In the genomic region with DNA sequence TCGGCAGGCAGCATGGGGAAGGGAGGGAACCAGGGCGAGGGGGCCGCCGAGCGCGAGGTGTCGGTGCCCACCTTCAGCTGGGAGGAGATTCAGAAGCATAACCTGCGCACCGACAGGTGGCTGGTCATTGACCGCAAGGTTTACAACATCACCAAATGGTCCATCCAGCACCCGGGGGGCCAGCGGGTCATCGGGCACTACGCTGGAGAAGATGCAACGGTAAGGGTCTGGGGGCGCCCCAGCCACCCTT, we compare ENCODE assay signal across 8 cellular contexts. TPM values are rescaled to one million over a fixed set of nuclear protein-coding genes. Genes with fewer than 3 reads are reported as not detected.
DNase-seq lines count a peak whose midpoint lies in the region; ATAC-seq and TF ChIP-seq lines count a peak whose summit lies in the region.

No MANE protein-coding gene starts in this region.

- H3K4me2 ChIP-seq in neuronal stem cell (ENCODE audit: insufficient read depth, low read length, poor library complexity, severe bottlenecking) = peak overlapping the region; percentile 78

- H3K9me3 ChIP-seq in Caco-2 = no peaks in the 10 kb centered on the region
- H3K9me3 ChIP-seq in neuronal stem cell (replicated peaks in 1 of 2; ENCODE audit: control insufficient read depth in 2 of 2, insufficient read depth in 1 of 2, low read depth in 1 of 2, low read length in 2 of 2) = no peaks in the 10 kb centered on the region

- H4K91ac ChIP-seq in neuronal stem cell (ENCODE audit: low read depth, low read length, poor library complexity) = peak overlapping the region; percentile 98

- peak overlapping the region; percentile 100 for H2AK5ac ChIP-seq in neuronal stem cell (ENCODE audit: low read depth, low read length)

- H3K4me1 ChIP-seq in Caco-2 (peaks cover 24% of the 10 kb centered on the region; the same call in 1 of the 2 replicates), neuronal stem cell (ENCODE audit: control insufficient read depth in 2 of 2, insufficient read depth in 1 of 2, low read depth in 1 of 2, low read length in 2 of 2) (peaks cover 32 to 46% of the 10 kb centered on the region in 2 donors)

- peak overlapping the region; percentile 100 for H3K27ac ChIP-seq in neuronal stem cell (replicated peaks; ENCODE audit: low read length)

- peak overlapping the region; percentile 97 for H3K23ac ChIP-seq in neuronal stem cell (ENCODE audit: low read depth, low read length, poor library complexity)

- H3K27me3 Mint-ChIP-seq in Caco-2 (ENCODE audit: insufficient read depth, unreplicated experiment) = no peaks in the 10 kb centered on the region
- peaks cover 5% of the 10 kb centered on the region for H3K27me3 Mint-ChIP-seq in IgD-negative memory B cell
- peaks cover 4 to 7% of the 10 kb centered on the region in 2 donors for H3K27me3 Mint-ChIP-seq in effector memory CD8-positive, alpha-beta T cell

- POLR2A ChIA-PET in Caco-2 (lab: Charles Lee) = interaction anchor here (1.4 kb wide), 1 partner anchor 13 kb away, joined by 4 read pairs; no protein-coding TSS in a partner anchor

- WGBS in neuronal stem cell (ENCODE audit: extremely low coverage in 2 of 2, insufficient read length in 2 of 2, insufficient replicate concordance in 1 of 2), 2 donors = no CpG with 5 or more reads among the region's 16 CpGs

- peak overlapping the region; percentile 100 for H2BK5ac ChIP-seq in neuronal stem cell (ENCODE audit: low read length)

- BruUV-seq in Caco-2 (replicated peaks; lab: Mats Ljungman, UMichigan) = no TSS peak

- H3K9ac ChIP-seq in neuronal stem cell (ENCODE audit: low read depth, low read length, poor library complexity) = peak overlapping the region; percentile 100

- H2AFZ ChIP-seq in neuronal stem cell (ENCODE audit: low read length) = peak overlapping the region; percentile 78

- H3K27ac Mint-ChIP-seq in Caco-2 (ENCODE audit: unreplicated experiment) (peak overlapping the region; percentile 39), IgD-negative memory B cell (no peak overlapping the region)
- H3K27ac Mint-ChIP-seq in effector memory CD8-positive, alpha-beta T cell = peak overlapping the region; percentile 30 to 82

- H3K4me3 Mint-ChIP-seq in Caco-2 (ENCODE audit: unreplicated experiment) (peak overlapping the region; percentile 86), IgD-negative memory B cell (peak overlapping the region; percentile 32 to 90 (median 83))
- peak overlapping the region; percentile 87 to 91 for H3K4me3 Mint-ChIP-seq in effector memory CD8-positive, alpha-beta T cell

- peak overlapping the region; percentile 99 for H3K14ac ChIP-seq in neuronal stem cell (ENCODE audit: low read length)

- intact Hi-C loops in Caco-2 (cut with micrococcal nuclease; ENCODE audit: unreplicated experiment) = no loop called here

- H3K36me3 ChIP-seq in Caco-2 (ENCODE audit: control insufficient read depth, insufficient read depth, low read length) (no peaks in the 10 kb centered on the region), neuronal stem cell (replicated peaks in 1 of 2; ENCODE audit: control insufficient read depth in 2 of 2, insufficient read depth in 2 of 2, low read length in 2 of 2) (peaks cover 22 to 46% of the 10 kb centered on the region in 2 donors)

- H3K4me1 Mint-ChIP-seq in Caco-2 (ENCODE audit: low read depth, unreplicated experiment) (peaks cover 8% of the 10 kb centered on the region), IgD-negative memory B cell (peaks cover 6 to 7% (median 6%) of the 10 kb centered on the region in 3 donors)
- H3K4me1 Mint-ChIP-seq in effector memory CD8-positive, alpha-beta T cell (ENCODE audit: low read depth in 2 of 2) = peaks cover 16 to 28% of the 10 kb centered on the region in 2 donors

- no peaks in the 10 kb centered on the region for H3K27me3 ChIP-seq in Caco-2 (replicated peaks; ENCODE audit: control insufficient read depth, insufficient read depth, low read length)
- H3K27me3 ChIP-seq in neuronal stem cell (ENCODE audit: control insufficient read depth in 3 of 3, insufficient read depth in 3 of 3, low read depth in 1 of 3, low read length in 3 of 3) = no peaks in the 10 kb centered on the region

- DNase-seq in Caco-2 (no peak), neuronal stem cell (ENCODE audit: low spot score) (no peak), NCI-H2171 treated with DMSO at 0.1 percent for 48 hours (lab: John Stamatoyannopoulos, UW) (no peak), NCI-H2029 (lab: John Stamatoyannopoulos, UW) (no peak)
- no peak for DNase-seq in effector memory CD8-positive, alpha-beta T cell
- no peak for DNase-seq in stimulated activated CD4-positive, alpha-beta T cell treated with anti-CD3 and anti-CD28 coated beads, Interleukin-1b, Interleukin-23, amount 100 ng/mL, for 48 hours

- peak overlapping the region; percentile 82 for H2BK12ac ChIP-seq in neuronal stem cell (ENCODE audit: low read length)

- H3K4ac ChIP-seq in neuronal stem cell (ENCODE audit: low read length) = peak overlapping the region; percentile 99

- TF ChIP-seq CTCF in Caco-2 (IDR thresholded peaks at IDR 0.05; ENCODE audit: insufficient read depth in 1 of 2, low read depth in 1 of 2, low read length in 1 of 2, severe bottlenecking in 1 of 2, unreplicated experiment in 1 of 2) = no peak

- peak overlapping the region; percentile 95 for H2BK15ac ChIP-seq in neuronal stem cell (ENCODE audit: low read length)

- no peak for ATAC-seq in effector memory CD8-positive, alpha-beta T cell (replicated peaks)
- ATAC-seq in HG03565 (IDR thresholded peaks at IDR 0.05; ENCODE audit: unreplicated experiment) = no peak

- H3K9me3 Mint-ChIP-seq in Caco-2 (ENCODE audit: unreplicated experiment) (no peaks in the 10 kb centered on the region), IgD-negative memory B cell (no peaks in the 10 kb centered on the region)
- H3K9me3 Mint-ChIP-seq in effector memory CD8-positive, alpha-beta T cell = no peaks in the 10 kb centered on the region

- peaks cover 6% of the 10 kb centered on the region for H3K36me3 Mint-ChIP-seq in Caco-2 (ENCODE audit: insufficient read depth, unreplicated experiment)
- H3K36me3 Mint-ChIP-seq in IgD-negative memory B cell = peaks cover 2% of the 10 kb centered on the region
- no peaks in the 10 kb centered on the region for H3K36me3 Mint-ChIP-seq in effector memory CD8-positive, alpha-beta T cell (ENCODE audit: insufficient read depth)

- H2BK120ac ChIP-seq in neuronal stem cell (ENCODE audit: low read depth, low read length) = peak overlapping the region; percentile 95

- no peak overlapping the region for H4K8ac ChIP-seq in neuronal stem cell (ENCODE audit: low read depth, low read length)

- peaks cover 8% of the 10 kb centered on the region for H3K79me1 ChIP-seq in neuronal stem cell (ENCODE audit: low read depth, low read length)

- H3K18ac ChIP-seq in neuronal stem cell (ENCODE audit: low read length) = peak overlapping the region; percentile 100

- peak overlapping the region; percentile 64 for H3K4me3 ChIP-seq in Caco-2 (ENCODE audit: low read depth, low read length)
- peak overlapping the region; percentile 88 to 100 for H3K4me3 ChIP-seq in neuronal stem cell (ENCODE audit: low read length in 2 of 2)

- CTCF ChIA-PET in Caco-2 (lab: Charles Lee) = interaction anchor here (1.1 to 1.9 kb wide), 2 partner anchors 12 to 44 kb away, joined by 3 to 7 read pairs; a partner anchor contains a TSS

RNA-seq across cellular contexts. Expression of a gene that starts 0.2 kb away (rescaled TPM):
- 30.6 and 36.3 TPM in 2 replicates for total RNA-seq in Caco-2 (2022)
- 0.63 TPM for polyA plus RNA-seq in IgD-negative memory B cell
- polyA plus RNA-seq in neuronal stem cell (2013, experiment 1 of 2) = 515 TPM
- 508 TPM for polyA plus RNA-seq in neuronal stem cell (2013, experiment 2 of 2)

RNA-seq across cellular contexts. Expression of a gene that starts 11.5 kb away (rescaled TPM):
- 108 and 116 TPM in 2 replicates for total RNA-seq in Caco-2 (2022)
- polyA plus RNA-seq in IgD-negative memory B cell = 1.6 TPM
- polyA plus RNA-seq in neuronal stem cell (2013, experiment 1 of 2) = 171 TPM
- polyA plus RNA-seq in neuronal stem cell (2013, experiment 2 of 2) = 174 TPM

RNA-seq across cellular contexts. Expression of a gene that starts 35.6 kb away (rescaled TPM):
- 83.4 and 86.1 TPM in 2 replicates for total RNA-seq in Caco-2 (2022)
- polyA plus RNA-seq in IgD-negative memory B cell = 12.6 TPM
- polyA plus RNA-seq in neuronal stem cell (2013, experiment 1 of 2) = 30.6 TPM
- 31.0 TPM for polyA plus RNA-seq in neuronal stem cell (2013, experiment 2 of 2)

RNA-seq across cellular contexts. Expression of a gene that starts 35.9 kb away (rescaled TPM):
- 190 and 197 TPM in 2 replicates for total RNA-seq in Caco-2 (2022)
- polyA plus RNA-seq in IgD-negative memory B cell = 210 TPM
- polyA plus RNA-seq in neuronal stem cell (2013, experiment 1 of 2) = 258 TPM
- polyA plus RNA-seq in neuronal stem cell (2013, experiment 2 of 2) = 242 TPM

Comparison
In these comparisons a context has a peak if more than half of its experiments do, and no peak if none do; other contexts are left out.
1. H3K27ac Mint-ChIP-seq: peak in Caco-2 (single experiment) and effector memory CD8-positive, alpha-beta T cell (2 of 2); none in IgD-negative memory B cell (0 of 3).
2. Peak in every context shown above with its lines, with median percentiles within 50 percentile points of each other: H3K4me3 Mint-ChIP-seq.